1 cellular context compared by ENCODE assay signal in genomic region chr16:67659675-67660563, GRCh38.
TF ChIP-seq lines count a peak whose summit lies in the region.

Gene ACD, minus strand, starts transcription at chr16:67660260. Its CDS starts 40 bp downstream, at chr16:67660220.

TF ChIP-seq in IMR-90, 13 proteins besides CTCF, POLR2A, EP300 and RAD21:
- TF ChIP-seq MAZ (IDR thresholded peaks at IDR 0.05; ENCODE audit: borderline replicate concordance, low read depth, low read length) = peak; percentile 85; the same call in 1 of the 2 replicates
- TF ChIP-seq, protein P1, sequence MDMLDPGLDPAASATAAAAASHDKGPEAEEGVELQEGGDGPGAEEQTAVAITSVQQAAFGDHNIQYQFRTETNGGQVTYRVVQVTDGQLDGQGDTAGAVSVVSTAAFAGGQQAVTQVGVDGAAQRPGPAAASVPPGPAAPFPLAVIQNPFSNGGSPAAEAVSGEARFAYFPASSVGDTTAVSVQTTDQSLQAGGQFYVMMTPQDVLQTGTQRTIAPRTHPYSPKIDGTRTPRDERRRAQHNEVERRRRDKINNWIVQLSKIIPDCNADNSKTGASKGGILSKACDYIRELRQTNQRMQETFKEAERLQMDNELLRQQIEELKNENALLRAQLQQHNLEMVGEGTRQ (IDR thresholded peaks at IDR 0.05; ENCODE audit: low read depth, low read length) = no peak
- TF ChIP-seq FOS (IDR thresholded peaks at IDR 0.05; ENCODE audit: low read depth, low read length) = no peak
- peak; percentile 69; the same call in 1 of the 2 replicates for TF ChIP-seq CHD1 (IDR thresholded peaks at IDR 0.05; ENCODE audit: low read depth, low read length)
- no peak for TF ChIP-seq RCOR1 (IDR thresholded peaks at IDR 0.05; ENCODE audit: insufficient replicate concordance, low read length)
- peak; percentile 58; the same call in 1 of the 2 replicates for TF ChIP-seq MXI1 (IDR thresholded peaks at IDR 0.05; ENCODE audit: borderline replicate concordance, low read depth, low read length)
- TF ChIP-seq RFX5 (IDR thresholded peaks at IDR 0.05; ENCODE audit: low read depth, low read length) = no peak
TF ChIP-seq in IMR-90: peak in this region for 3.
